Comparison of ENCODE assay signal across 7 cellular contexts in the genomic region with DNA sequence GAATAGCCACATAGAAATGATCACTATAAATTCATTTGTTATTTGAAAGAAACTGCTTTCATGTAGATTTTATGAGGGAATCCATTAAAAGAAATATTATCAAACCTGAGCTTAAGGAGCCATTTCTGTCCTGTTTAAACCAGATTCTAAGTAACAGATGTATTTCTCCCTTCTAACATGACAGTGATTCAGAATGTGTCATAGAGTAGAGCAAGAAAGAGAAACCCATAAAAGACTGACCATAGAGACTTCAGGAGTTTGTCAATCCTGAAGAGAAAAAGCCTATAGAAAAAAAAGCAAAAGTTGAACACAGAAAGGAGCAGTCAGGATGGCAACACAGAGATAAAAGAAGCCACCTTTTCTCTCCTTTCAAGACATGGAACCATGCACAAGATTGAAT.
DNase-seq lines count a peak whose midpoint lies in the region; ATAC-seq, FAIRE-seq and TF ChIP-seq lines count a peak whose summit lies in the region.
"Not testable (repeated sequence)": the region's sequence is repeated elsewhere in the genome, so short reads cannot be mapped to it uniquely, and the experiment has no call there.

No MANE protein-coding gene starts in this region.

- H2AK9ac ChIP-seq in IMR-90 (replicated peaks; ENCODE audit: low read depth, low read length, poor library complexity), result not testable (repeated sequence)

- H4K20me1 ChIP-seq in GM23248 (ENCODE audit: insufficient read depth); IMR-90 (ENCODE audit: insufficient read depth, low read length); osteoblast (ENCODE audit: insufficient read depth, low read length): not testable (repeated sequence)

- TF ChIP-seq RAD21 in IMR-90 (IDR thresholded peaks at IDR 0.05; ENCODE audit: low read length), result not testable (repeated sequence)

- H4K8ac ChIP-seq in IMR-90 (ENCODE audit: low read depth in 2 of 2, low read length in 2 of 2), result not testable (repeated sequence)

- H3K4me2 ChIP-seq in GM23248 (ENCODE audit: unreplicated experiment) (peak overlapping the region; percentile 31), osteoblast (ENCODE audit: insufficient read depth, low read length) (peak overlapping the region; percentile 20)
- H3K4me2 ChIP-seq in IMR-90 (ENCODE audit: low read depth, low read length), result not testable (repeated sequence)

- H3K9ac ChIP-seq in GM23248; IMR-90 (ENCODE audit: low read depth, low read length): not testable (repeated sequence)

- POLR2A ChIA-PET in IMR-90 (lab: Charles Lee; ENCODE audit: unreplicated experiment); RWPE1 (lab: Yijun Ruan, JAX; ENCODE audit: low non-redundant PET): not testable (repeated sequence)

- dilution Hi-C loops in IMR-90 (cut with HindIII; ENCODE audit: low sequenced_read_pairs, unreplicated experiment), result not testable (repeated sequence)

- peak overlapping the region; percentile 73 for H2AFZ ChIP-seq in GM23248
- H2AFZ ChIP-seq in IMR-90 (replicated peaks; ENCODE audit: low read length, poor library complexity), result not testable (repeated sequence)
- H2AFZ ChIP-seq in osteoblast (ENCODE audit: low read length), result peak overlapping the region; percentile 80

- DNase-seq in AG20443 (ENCODE audit: low spot score) (peak; percentile 9), GM23248 (peak; percentile 77), IMR-90 (peak; percentile 18), RWPE1 (ENCODE audit: low spot score) (peak; percentile 0), bronchial epithelial cell (ENCODE audit: low read depth) (peak; percentile 34), foreskin fibroblast (peak; percentile 12 to 38)
- not testable (repeated sequence) for DNase-seq in osteoblast (ENCODE audit: insufficient read length, low spot score, missing footprints)

- not testable (repeated sequence) for H4K91ac ChIP-seq in IMR-90 (ENCODE audit: insufficient read depth, low read depth, low read length)

- not testable (repeated sequence) for H2BK20ac ChIP-seq in IMR-90 (ENCODE audit: low read depth, low read length)

- H3K4me3 ChIP-seq in GM23248; IMR-90 (ENCODE audit: insufficient read depth, low read depth, low read length); bronchial epithelial cell (ENCODE audit: low read depth, low read length); foreskin fibroblast (ENCODE audit: low read depth in 1 of 2, low read length in 2 of 2); osteoblast (ENCODE audit: insufficient read depth, low read length): not testable (repeated sequence)

- H2BK15ac ChIP-seq in IMR-90 (ENCODE audit: low read depth, low read length), result not testable (repeated sequence)

- not testable (repeated sequence) for TF ChIP-seq CTCF in IMR-90 (conservative IDR thresholded peaks at IDR 0.05; ENCODE audit: low read depth, low read length); RWPE1 (conservative IDR thresholded peaks at IDR 0.05; ENCODE audit: low read depth); bronchial epithelial cell (IDR thresholded peaks at IDR 0.05; ENCODE audit: insufficient read depth, low read length, severe bottlenecking); foreskin fibroblast (IDR thresholded peaks at IDR 0.05; ENCODE audit: low read depth, low read length); osteoblast (IDR thresholded peaks at IDR 0.05; ENCODE audit: extremely low read depth, low read depth, low read length)

- not testable (repeated sequence) for TF ChIP-seq POLR2A in IMR-90 (IDR thresholded peaks at IDR 0.05; ENCODE audit: low read depth, low read length)

- not testable (repeated sequence) for H3K9me1 ChIP-seq in IMR-90 (ENCODE audit: insufficient read depth, low read length)

- not testable (repeated sequence) for H3K56ac ChIP-seq in IMR-90 (ENCODE audit: extremely low read depth, insufficient read depth, low read length)

- H3K9me3 ChIP-seq in GM23248 (ENCODE audit: low read depth); IMR-90 (ENCODE audit: control insufficient read depth, insufficient read depth, low read length); osteoblast (ENCODE audit: low read depth, low read length): not testable (repeated sequence)

- intact Hi-C loops in IMR-90 (cut with micrococcal nuclease), result not testable (repeated sequence)

- CTCF ChIA-PET in IMR-90 (lab: Yijun Ruan, JAX); RWPE1 (lab: Yijun Ruan, JAX): not testable (repeated sequence)

- H2AK5ac ChIP-seq in IMR-90 (ENCODE audit: low read depth, low read length), result not testable (repeated sequence)

- not testable (repeated sequence) for H3K36me3 ChIP-seq in GM23248 (ENCODE audit: low read depth); IMR-90 (ENCODE audit: control insufficient read depth, insufficient read depth, low read length); bronchial epithelial cell (ENCODE audit: control insufficient read depth, insufficient read depth, low read length); osteoblast (ENCODE audit: insufficient read depth, low read length)

- not testable (repeated sequence) for H3K79me2 ChIP-seq in GM23248 (ENCODE audit: insufficient read depth); osteoblast (ENCODE audit: insufficient read depth, low read length)

- not testable (repeated sequence) for H3K4ac ChIP-seq in IMR-90 (ENCODE audit: low read depth, low read length)

- not testable (repeated sequence) for H3K79me1 ChIP-seq in IMR-90 (ENCODE audit: low read depth in 1 of 2, low read length in 2 of 2)

- in situ Hi-C loops in GM23248 (cut with MboI); IMR-90 (cut with MboI; ENCODE audit: low sequenced_read_pairs): not testable (repeated sequence)

- not testable (repeated sequence) for H3K23ac ChIP-seq in IMR-90 (ENCODE audit: low read depth, low read length)

- H3K27me3 ChIP-seq in GM23248 (replicated peaks; ENCODE audit: insufficient read depth); IMR-90 (ENCODE audit: control insufficient read depth, insufficient read depth, low read length); bronchial epithelial cell (ENCODE audit: control insufficient read depth, insufficient read depth, low read length); osteoblast (ENCODE audit: insufficient read depth, low read length): not testable (repeated sequence)

- peak; percentile 47 for FAIRE-seq in bronchial epithelial cell (lab: Jason Lieb, UNC)

- not testable (repeated sequence) for BruUV-seq in IMR-90 (replicated peaks; lab: Mats Ljungman, UMichigan)

- not testable (repeated sequence) for ATAC-seq in IMR-90 (ENCODE audit: low read depth)

- H3F3A ChIP-seq in GM23248 (ENCODE audit: insufficient read depth), result not testable (repeated sequence)

- peak overlapping the region; percentile 62 for H3K27ac ChIP-seq in GM23248
- not testable (repeated sequence) for H3K27ac ChIP-seq in IMR-90 (ENCODE audit: insufficient read depth, low read length); RWPE1; osteoblast (ENCODE audit: low read depth, low read length)

- H3K4me1 ChIP-seq in GM23248 (ENCODE audit: insufficient read depth); IMR-90 (ENCODE audit: control insufficient read depth, insufficient read depth, low read length); osteoblast (ENCODE audit: insufficient read depth, low read length): not testable (repeated sequence)

- H3K9me2 ChIP-seq in GM23248 (ENCODE audit: insufficient read depth), result not testable (repeated sequence)

- H2BK5ac ChIP-seq in IMR-90 (ENCODE audit: low read depth, low read length, poor library complexity, severe bottlenecking), result not testable (repeated sequence)

- not testable (repeated sequence) for H4K5ac ChIP-seq in IMR-90 (ENCODE audit: low read depth, low read length)

- H3K14ac ChIP-seq in IMR-90 (replicated peaks; ENCODE audit: low read depth, low read length), result not testable (repeated sequence)

- H3K18ac ChIP-seq in IMR-90 (ENCODE audit: low read depth, low read length), result not testable (repeated sequence)

- not testable (repeated sequence) for H2BK120ac ChIP-seq in IMR-90 (ENCODE audit: low read depth, low read length)
